1 cellular context compared by ENCODE assay signal in the genomic region with DNA sequence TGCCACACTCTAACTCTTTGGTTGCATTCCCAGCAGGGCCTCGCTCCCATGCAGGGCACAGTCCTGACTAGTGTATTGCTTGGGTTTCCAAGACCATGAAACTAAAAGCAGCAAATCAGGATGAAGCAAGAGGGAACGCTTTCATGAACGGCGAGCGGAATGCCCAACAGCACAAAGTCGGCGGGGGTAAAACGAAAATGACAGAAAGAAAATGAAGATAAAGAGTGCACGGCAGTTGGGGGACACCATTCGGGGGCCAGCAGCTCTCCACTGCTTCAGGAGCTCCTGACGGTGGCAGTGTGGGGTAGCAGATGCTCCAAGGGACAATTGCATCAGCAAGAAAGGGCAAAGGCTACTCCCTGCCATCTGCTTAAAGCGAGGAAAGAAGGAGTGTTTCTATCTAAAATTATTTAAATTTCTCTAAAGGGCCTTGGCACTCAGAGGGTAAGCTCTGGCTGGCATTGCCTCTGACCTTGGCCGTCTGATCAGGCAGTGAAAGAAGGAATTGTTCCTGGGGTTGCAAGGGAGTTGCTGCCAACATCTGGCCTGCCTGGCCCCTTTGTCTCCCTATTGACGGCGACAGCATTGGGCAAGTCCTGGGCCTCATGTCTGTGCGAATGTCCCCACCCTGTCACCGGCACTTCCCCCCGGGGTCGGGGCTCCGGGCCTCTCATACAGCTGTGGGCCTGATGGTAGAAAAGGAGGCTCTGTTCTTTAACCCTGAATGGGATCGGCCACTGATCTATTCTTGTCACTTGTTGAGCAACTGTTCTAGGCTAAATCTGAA.
TF ChIP-seq lines count a peak whose summit lies in the region.

No MANE protein-coding gene starts in this region.

TF ChIP-seq in HepG2, 621 proteins besides CTCF, POLR2A, EP300 and RAD21 (continued from another document):
- TF ChIP-seq, protein P1, sequence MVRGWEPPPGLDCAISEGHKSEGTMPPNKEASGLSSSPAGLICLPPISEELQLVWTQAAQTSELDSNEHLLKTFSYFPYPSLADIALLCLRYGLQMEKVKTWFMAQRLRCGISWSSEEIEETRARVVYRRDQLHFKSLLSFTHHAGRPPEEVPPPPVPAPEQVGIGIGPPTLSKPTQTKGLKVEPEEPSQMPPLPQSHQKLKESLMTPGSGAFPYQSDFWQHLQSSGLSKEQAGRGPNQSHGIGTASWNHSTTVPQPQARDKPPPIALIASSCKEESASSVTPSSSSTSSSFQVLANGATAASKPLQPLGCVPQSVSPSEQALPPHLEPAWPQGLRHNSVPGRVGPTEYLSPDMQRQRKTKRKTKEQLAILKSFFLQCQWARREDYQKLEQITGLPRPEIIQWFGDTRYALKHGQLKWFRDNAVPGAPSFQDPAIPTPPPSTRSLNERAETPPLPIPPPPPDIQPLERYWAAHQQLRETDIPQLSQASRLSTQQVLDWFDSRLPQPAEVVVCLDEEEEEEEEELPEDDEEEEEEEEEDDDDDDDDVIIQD (CRISPR knock-in tag; IDR thresholded peaks at IDR 0.05; ENCODE audit: low read depth), result no peak
- TF ChIP-seq, protein P2, sequence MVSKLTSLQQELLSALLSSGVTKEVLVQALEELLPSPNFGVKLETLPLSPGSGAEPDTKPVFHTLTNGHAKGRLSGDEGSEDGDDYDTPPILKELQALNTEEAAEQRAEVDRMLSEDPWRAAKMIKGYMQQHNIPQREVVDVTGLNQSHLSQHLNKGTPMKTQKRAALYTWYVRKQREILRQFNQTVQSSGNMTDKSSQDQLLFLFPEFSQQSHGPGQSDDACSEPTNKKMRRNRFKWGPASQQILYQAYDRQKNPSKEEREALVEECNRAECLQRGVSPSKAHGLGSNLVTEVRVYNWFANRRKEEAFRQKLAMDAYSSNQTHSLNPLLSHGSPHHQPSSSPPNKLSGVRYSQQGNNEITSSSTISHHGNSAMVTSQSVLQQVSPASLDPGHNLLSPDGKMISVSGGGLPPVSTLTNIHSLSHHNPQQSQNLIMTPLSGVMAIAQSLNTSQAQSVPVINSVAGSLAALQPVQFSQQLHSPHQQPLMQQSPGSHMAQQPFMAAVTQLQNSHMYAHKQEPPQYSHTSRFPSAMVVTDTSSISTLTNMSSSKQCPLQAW (CRISPR knock-in tag; IDR thresholded peaks at IDR 0.05), result no peak
- TF ChIP-seq GATAD1 (CRISPR knock-in tag; IDR thresholded peaks at IDR 0.05) (no peak), ZBTB3 (CRISPR knock-in tag; IDR thresholded peaks at IDR 0.05; ENCODE audit: borderline replicate concordance, low read depth) (no peak), ZMYM4 (CRISPR knock-in tag; IDR thresholded peaks at IDR 0.05) (peak; percentile 33), CBX5 (CRISPR knock-in tag; IDR thresholded peaks at IDR 0.05; ENCODE audit: borderline replicate concordance) (no peak; the same call in 1 of the 2 replicates), CEBPG (CRISPR knock-in tag; IDR thresholded peaks at IDR 0.05) (peak; percentile 97), HDAC2 (CRISPR knock-in tag; IDR thresholded peaks at IDR 0.05) (no peak), TCF7 (IDR thresholded peaks at IDR 0.05; ENCODE audit: low read depth) (no peak), ZNF136 (CRISPR knock-in tag; IDR thresholded peaks at IDR 0.05; ENCODE audit: low read depth) (no peak), YEATS2 (CRISPR knock-in tag; IDR thresholded peaks at IDR 0.05; ENCODE audit: borderline replicate concordance) (no peak), ZNF709 (CRISPR knock-in tag; IDR thresholded peaks at IDR 0.05) (0 out of 2 replicates have a peak, but pooled peaks have one; percentile 57), NFIB (CRISPR knock-in tag; IDR thresholded peaks at IDR 0.05; ENCODE audit: borderline replicate concordance) (no peak), ZNF326 (CRISPR knock-in tag; IDR thresholded peaks at IDR 0.05; ENCODE audit: borderline replicate concordance) (no peak), ZNF282 (IDR thresholded peaks at IDR 0.05; ENCODE audit: partially characterized antibody) (no peak), SIN3A (IDR thresholded peaks at IDR 0.05; ENCODE audit: borderline replicate concordance, low read depth, low read length) (no peak), KLF6 (CRISPR knock-in tag; IDR thresholded peaks at IDR 0.05) (peak; percentile 82; the same call in 1 of the 2 replicates), ZNF549 (CRISPR knock-in tag; IDR thresholded peaks at IDR 0.05) (no peak), ASH2L (IDR thresholded peaks at IDR 0.05; ENCODE audit: insufficient read length, low read depth, low read length) (peak; percentile 35), ZNF253 (CRISPR knock-in tag; IDR thresholded peaks at IDR 0.05; ENCODE audit: borderline replicate concordance) (no peak), MXD4 (CRISPR knock-in tag; IDR thresholded peaks at IDR 0.05) (0 out of 2 replicates have a peak, but pooled peaks have one; percentile 28), ZNF296 (CRISPR knock-in tag; conservative IDR thresholded peaks at IDR 0.05) (no peak)
- TF ChIP-seq, protein P3, sequence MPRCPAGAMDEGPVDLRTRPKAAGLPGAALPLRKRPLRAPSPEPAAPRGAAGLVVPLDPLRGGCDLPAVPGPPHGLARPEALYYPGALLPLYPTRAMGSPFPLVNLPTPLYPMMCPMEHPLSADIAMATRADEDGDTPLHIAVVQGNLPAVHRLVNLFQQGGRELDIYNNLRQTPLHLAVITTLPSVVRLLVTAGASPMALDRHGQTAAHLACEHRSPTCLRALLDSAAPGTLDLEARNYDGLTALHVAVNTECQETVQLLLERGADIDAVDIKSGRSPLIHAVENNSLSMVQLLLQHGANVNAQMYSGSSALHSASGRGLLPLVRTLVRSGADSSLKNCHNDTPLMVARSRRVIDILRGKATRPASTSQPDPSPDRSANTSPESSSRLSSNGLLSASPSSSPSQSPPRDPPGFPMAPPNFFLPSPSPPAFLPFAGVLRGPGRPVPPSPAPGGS (CRISPR knock-in tag; IDR thresholded peaks at IDR 0.05), result no peak; the same call in 1 of the 2 replicates
- TF ChIP-seq, protein P4, sequence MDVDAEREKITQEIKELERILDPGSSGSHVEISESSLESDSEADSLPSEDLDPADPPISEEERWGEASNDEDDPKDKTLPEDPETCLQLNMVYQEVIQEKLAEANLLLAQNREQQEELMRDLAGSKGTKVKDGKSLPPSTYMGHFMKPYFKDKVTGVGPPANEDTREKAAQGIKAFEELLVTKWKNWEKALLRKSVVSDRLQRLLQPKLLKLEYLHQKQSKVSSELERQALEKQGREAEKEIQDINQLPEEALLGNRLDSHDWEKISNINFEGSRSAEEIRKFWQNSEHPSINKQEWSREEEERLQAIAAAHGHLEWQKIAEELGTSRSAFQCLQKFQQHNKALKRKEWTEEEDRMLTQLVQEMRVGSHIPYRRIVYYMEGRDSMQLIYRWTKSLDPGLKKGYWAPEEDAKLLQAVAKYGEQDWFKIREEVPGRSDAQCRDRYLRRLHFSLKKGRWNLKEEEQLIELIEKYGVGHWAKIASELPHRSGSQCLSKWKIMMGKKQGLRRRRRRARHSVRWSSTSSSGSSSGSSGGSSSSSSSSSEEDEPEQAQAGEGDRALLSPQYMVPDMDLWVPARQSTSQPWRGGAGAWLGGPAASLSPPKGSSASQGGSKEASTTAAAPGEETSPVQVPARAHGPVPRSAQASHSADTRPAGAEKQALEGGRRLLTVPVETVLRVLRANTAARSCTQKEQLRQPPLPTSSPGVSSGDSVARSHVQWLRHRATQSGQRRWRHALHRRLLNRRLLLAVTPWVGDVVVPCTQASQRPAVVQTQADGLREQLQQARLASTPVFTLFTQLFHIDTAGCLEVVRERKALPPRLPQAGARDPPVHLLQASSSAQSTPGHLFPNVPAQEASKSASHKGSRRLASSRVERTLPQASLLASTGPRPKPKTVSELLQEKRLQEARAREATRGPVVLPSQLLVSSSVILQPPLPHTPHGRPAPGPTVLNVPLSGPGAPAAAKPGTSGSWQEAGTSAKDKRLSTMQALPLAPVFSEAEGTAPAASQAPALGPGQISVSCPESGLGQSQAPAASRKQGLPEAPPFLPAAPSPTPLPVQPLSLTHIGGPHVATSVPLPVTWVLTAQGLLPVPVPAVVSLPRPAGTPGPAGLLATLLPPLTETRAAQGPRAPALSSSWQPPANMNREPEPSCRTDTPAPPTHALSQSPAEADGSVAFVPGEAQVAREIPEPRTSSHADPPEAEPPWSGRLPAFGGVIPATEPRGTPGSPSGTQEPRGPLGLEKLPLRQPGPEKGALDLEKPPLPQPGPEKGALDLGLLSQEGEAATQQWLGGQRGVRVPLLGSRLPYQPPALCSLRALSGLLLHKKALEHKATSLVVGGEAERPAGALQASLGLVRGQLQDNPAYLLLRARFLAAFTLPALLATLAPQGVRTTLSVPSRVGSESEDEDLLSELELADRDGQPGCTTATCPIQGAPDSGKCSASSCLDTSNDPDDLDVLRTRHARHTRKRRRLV (CRISPR knock-in tag; IDR thresholded peaks at IDR 0.05), result no peak
- TF ChIP-seq, protein P5, sequence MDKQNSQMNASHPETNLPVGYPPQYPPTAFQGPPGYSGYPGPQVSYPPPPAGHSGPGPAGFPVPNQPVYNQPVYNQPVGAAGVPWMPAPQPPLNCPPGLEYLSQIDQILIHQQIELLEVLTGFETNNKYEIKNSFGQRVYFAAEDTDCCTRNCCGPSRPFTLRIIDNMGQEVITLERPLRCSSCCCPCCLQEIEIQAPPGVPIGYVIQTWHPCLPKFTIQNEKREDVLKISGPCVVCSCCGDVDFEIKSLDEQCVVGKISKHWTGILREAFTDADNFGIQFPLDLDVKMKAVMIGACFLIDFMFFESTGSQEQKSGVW (CRISPR knock-in tag; IDR thresholded peaks at IDR 0.05; ENCODE audit: borderline replicate concordance), result no peak
- TF ChIP-seq, protein P6, sequence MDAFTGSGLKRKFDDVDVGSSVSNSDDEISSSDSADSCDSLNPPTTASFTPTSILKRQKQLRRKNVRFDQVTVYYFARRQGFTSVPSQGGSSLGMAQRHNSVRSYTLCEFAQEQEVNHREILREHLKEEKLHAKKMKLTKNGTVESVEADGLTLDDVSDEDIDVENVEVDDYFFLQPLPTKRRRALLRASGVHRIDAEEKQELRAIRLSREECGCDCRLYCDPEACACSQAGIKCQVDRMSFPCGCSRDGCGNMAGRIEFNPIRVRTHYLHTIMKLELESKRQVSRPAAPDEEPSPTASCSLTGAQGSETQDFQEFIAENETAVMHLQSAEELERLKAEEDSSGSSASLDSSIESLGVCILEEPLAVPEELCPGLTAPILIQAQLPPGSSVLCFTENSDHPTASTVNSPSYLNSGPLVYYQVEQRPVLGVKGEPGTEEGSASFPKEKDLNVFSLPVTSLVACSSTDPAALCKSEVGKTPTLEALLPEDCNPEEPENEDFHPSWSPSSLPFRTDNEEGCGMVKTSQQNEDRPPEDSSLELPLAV (CRISPR knock-in tag; conservative IDR thresholded peaks at IDR 0.05; ENCODE audit: low read depth), result no peak
